12 cellular contexts compared by ENCODE assay signal in the genomic region with DNA sequence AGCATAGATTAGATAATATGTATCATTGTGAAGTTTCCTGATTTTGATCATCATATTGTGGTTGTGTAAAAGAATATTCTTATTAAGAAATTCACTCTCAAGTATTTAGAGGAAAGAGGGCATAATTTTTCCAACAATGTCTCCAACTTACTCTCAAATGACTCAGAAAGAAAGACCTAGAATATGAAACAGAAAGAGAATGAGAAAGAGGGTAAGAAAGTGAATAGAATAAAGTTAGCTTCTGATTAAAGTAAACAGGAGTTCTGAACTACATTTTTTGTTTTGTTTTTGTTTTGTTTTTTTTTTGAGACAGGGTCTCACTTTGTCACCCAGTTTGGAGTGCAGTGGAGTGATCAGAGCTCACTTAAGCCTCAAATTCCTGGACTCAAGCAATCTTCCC.
"Had no signal": no experiment of that assay in that cellular context is flagged by ENCODE, and none has a peak within 500 bp of the region (broad histone marks: within the 10 kb centered on the region; RNA-seq: fewer than 3 reads in every experiment).

No MANE protein-coding gene starts in this region.

- DNase-seq: activated CD4-positive, alpha-beta T cell treated with anti-CD3 and anti-CD28 coated beads, Interleukin-2, amount 10 ng/mL, durations not matched to agents 7 days and 5 days; activated CD4-positive, CD25-positive, alpha-beta regulatory T cell; activated effector memory CD4-positive, alpha-beta T cell treated with anti-CD3 and anti-CD28 coated beads, Interleukin-2, amount 50 U/mL, for 16 hours; activated T-cell treated with anti-CD3 and anti-CD28 coated beads, Interleukin-2, amount 50 U/mL, for 4 hours; anterior cingulate cortex; dermis blood vessel endothelial cell; nephron progenitor cell; stimulated activated CD4-positive, alpha-beta T cell treated with anti-CD3 and anti-CD28 coated beads, Interleukin-12 subunit alpha, Interleukin-12 subunit beta, amount 100 ng/mL, for 4 hours; stimulated activated naive CD4-positive, alpha-beta T cell treated with Interleukin-2 at 50 U/mL for 16 hours; trophoblast cell had no signal

- H3K4me1 ChIP-seq: gastroesophageal sphincter had no signal

- H3K27ac ChIP-seq: gastroesophageal sphincter had no signal

- H3K4me3 ChIP-seq: gastroesophageal sphincter had no signal

- H3K27me3 Mint-ChIP-seq: activated CD4-positive, alpha-beta T cell treated with anti-CD3 and anti-CD28 coated beads, Interleukin-2, amount 10 ng/mL, durations not matched to agents 7 days and 5 days had no signal

- H3K4me3 Mint-ChIP-seq: activated CD4-positive, alpha-beta T cell treated with anti-CD3 and anti-CD28 coated beads, Interleukin-2, amount 10 ng/mL, durations not matched to agents 7 days and 5 days; activated T-cell treated with anti-CD3 and anti-CD28 coated beads, Interleukin-2, amount 50 U/mL, for 4 hours; nephron progenitor cell had no signal

- H3K4me1 Mint-ChIP-seq: activated CD4-positive, alpha-beta T cell treated with anti-CD3 and anti-CD28 coated beads, Interleukin-2, amount 10 ng/mL, durations not matched to agents 7 days and 5 days; nephron progenitor cell had no signal

- H3K27ac Mint-ChIP-seq: activated CD4-positive, alpha-beta T cell treated with anti-CD3 and anti-CD28 coated beads, Interleukin-2, amount 10 ng/mL, durations not matched to agents 7 days and 5 days; activated naive CD4-positive, alpha-beta T cell treated with anti-CD3 and anti-CD28 coated beads, Interleukin-2, amount 50 U/mL, for 72 hours had no signal

- ATAC-seq: activated T-cell treated with anti-CD3 and anti-CD28 coated beads, Interleukin-2, amount 50 U/mL, for 4 hours; gastroesophageal sphincter had no signal
